Comparison of ENCODE assay signal across 1 cellular context in the genomic region with DNA sequence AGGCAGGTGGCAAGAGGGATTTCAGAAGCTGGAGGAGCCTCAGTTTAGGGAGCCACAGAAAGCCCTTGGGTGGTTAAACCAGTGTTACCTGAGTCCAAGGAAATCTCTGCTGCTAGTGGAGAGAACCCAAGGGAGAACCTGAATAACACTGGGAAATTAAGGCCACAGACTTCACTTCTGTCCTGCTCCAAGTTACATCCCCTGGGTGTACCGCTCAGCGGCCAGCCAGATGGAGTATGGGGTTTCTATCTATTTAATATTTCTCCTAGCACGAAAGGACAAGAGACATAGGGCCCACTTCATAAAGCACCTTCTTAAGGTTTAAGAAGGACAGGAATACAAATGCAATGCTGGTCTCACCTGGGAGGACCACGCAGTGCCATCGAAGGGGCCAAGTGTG.
TF ChIP-seq lines count a peak whose summit lies in the region.

No MANE protein-coding gene starts in this region.

TF ChIP-seq in endothelial cell of umbilical vein, 7 proteins besides CTCF, POLR2A, EP300 and RAD21 (continued from another document):
- TF ChIP-seq, protein P1, sequence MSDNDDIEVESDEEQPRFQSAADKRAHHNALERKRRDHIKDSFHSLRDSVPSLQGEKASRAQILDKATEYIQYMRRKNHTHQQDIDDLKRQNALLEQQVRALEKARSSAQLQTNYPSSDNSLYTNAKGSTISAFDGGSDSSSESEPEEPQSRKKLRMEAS (IDR thresholded peaks at IDR 0.05; ENCODE audit: insufficient read depth, insufficient read length) = no peak
- no peak for TF ChIP-seq FOS (IDR thresholded peaks at IDR 0.05; ENCODE audit: borderline replicate concordance, insufficient read depth, low read length)
